ENCODE assay signal across 1 cellular context in the genomic region with DNA sequence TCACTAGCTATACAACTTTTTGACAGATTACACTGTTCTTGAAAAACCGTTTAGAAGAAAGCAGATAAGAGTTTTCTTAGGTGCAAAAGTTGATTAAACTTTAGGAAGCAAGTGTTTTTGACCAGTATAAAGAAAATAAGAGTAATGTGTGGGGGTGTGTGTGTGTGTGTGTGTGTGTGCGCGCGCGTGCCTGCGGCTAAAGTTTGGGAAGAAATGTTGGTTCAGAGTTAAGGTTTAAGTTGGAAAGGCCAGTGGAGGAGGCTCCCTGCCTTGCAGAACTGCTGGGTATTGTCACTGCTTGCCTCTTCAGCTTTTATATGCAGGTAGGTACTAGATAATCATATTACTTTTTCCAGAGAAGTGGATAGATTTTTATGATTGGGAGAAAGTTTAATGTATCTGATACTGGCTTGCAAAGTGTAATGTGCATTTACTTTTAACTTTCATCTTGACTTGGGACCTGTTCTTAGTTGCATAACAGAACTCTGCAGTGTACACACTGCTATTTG.
TF ChIP-seq lines count a peak whose summit lies in the region.

No MANE protein-coding gene starts in this region.

TF ChIP-seq in K562, 482 proteins besides CTCF, POLR2A, EP300 and RAD21 (continued from another document):
- TF ChIP-seq ZMIZ1 (IDR thresholded peaks at IDR 0.05; ENCODE audit: low read depth in 2 of 2, low read length in 2 of 2) (no peak), ZNF384 (IDR thresholded peaks at IDR 0.05; ENCODE audit: low read depth, low read length) (no peak), U2AF2 (optimal IDR thresholded peaks at IDR 0.05; ENCODE audit: low read depth, low read length) (no peak), TBL1XR1 (IDR thresholded peaks at IDR 0.05; ENCODE audit: low read length in 2 of 2) (no peak), ZNF318 (IDR thresholded peaks at IDR 0.05; ENCODE audit: borderline replicate concordance in 1 of 2, low read depth in 1 of 2) (no peak), RBFOX2 (IDR thresholded peaks at IDR 0.05; ENCODE audit: low read depth, low read length) (no peak), ZNF239 (CRISPR knock-in tag; IDR thresholded peaks at IDR 0.05) (no peak), NRF1 (conservative IDR thresholded peaks at IDR 0.05 in 1 of 2, IDR thresholded peaks at IDR 0.05 in 1 of 2) (peak; percentile 44 to 58; a peak in 3 of 4 replicates)
- TF ChIP-seq, protein P1, sequence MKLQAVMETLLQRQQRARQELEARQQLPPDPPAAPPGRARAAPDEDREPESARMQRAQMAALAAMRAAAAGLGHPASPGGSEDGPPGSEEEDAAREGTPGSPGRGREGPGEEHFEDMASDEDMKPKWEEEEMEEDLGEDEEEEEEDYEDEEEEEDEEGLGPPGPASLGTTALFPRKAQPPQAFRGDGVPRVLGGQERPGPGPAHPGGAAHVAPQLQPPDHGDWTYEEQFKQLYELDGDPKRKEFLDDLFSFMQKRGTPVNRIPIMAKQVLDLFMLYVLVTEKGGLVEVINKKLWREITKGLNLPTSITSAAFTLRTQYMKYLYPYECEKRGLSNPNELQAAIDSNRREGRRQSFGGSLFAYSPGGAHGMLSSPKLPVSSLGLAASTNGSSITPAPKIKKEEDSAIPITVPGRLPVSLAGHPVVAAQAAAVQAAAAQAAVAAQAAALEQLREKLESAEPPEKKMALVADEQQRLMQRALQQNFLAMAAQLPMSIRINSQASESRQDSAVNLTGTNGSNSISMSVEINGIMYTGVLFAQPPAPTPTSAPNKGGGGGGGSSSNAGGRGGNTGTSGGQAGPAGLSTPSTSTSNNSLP (IDR thresholded peaks at IDR 0.05; ENCODE audit: borderline replicate concordance, low read depth, low read length) = no peak
- TF ChIP-seq, protein P2, sequence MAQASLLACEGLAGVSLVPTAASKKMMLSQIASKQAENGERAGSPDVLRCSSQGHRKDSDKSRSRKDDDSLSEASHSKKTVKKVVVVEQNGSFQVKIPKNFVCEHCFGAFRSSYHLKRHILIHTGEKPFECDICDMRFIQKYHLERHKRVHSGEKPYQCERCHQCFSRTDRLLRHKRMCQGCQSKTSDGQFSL (CRISPR knock-in tag; IDR thresholded peaks at IDR 0.05) = 0 out of 2 replicates have a peak, but pooled peaks have one; percentile 18
- TF ChIP-seq, protein P2 (tag; IDR thresholded peaks at IDR 0.05) = 0 out of 4 replicates have a peak, but pooled peaks of 1 of the 2 experiments have one; percentile 49
